ENCODE assay signal across 1 cellular context in the genomic region with DNA sequence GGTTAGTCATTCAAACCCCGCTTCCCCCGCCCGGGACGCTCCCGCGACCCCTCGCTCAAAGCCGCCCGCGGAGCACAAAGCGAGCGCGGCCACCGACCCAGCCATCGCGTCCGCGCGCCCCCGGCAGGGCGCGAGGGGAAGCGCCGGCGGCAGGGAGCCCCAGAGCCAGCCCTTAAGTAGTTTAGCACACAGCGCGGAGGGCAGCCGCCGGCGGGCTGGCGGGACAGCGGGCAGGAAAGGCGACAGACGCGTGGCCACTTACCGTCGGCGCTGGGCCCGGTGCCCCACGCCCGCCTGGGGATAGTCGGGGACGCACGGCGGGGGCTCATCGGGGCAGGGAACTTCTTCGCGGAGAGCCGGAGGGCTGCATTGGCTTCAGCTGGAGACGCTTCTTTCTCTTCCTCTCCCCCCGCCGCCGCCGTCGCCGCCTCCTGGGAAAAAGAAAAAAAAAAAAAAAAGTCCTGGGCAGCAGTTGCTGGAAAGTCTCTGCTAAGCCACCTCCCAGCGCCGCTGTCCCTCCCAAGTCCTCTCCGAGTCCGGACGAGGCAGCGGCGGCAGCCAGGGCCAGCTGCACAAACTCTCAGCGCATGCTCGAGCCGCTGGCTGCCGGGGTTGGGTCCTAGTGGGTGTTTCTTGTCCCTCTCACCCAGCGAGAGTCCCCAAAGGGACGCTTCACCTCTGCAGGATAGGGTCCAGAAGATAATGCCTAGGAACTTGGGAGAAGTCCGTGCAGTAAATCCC.
TF ChIP-seq lines count a peak whose summit lies in the region.

A gene with protein sequence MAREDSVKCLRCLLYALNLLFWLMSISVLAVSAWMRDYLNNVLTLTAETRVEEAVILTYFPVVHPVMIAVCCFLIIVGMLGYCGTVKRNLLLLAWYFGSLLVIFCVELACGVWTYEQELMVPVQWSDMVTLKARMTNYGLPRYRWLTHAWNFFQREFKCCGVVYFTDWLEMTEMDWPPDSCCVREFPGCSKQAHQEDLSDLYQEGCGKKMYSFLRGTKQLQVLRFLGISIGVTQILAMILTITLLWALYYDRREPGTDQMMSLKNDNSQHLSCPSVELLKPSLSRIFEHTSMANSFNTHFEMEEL (minus strand): TSS at position 587 of the 741 bp plus-strand sequence. CDS start 1,381 bp downstream, outside the sequence.

TF ChIP-seq in WTC11, 78 proteins besides CTCF, POLR2A, EP300 and RAD21 (continued from another document):
- TF ChIP-seq ZNF281 (CRISPR knock-in tag; IDR thresholded peaks at IDR 0.05) (no peak), ZNF121 (CRISPR knock-in tag; IDR thresholded peaks at IDR 0.05) (no peak), JUN (CRISPR knock-in tag; IDR thresholded peaks at IDR 0.05) (0 out of 2 replicates have a peak, but pooled peaks have one; percentile 16), RORB (CRISPR knock-in tag; IDR thresholded peaks at IDR 0.05) (no peak)
- TF ChIP-seq, protein P1, sequence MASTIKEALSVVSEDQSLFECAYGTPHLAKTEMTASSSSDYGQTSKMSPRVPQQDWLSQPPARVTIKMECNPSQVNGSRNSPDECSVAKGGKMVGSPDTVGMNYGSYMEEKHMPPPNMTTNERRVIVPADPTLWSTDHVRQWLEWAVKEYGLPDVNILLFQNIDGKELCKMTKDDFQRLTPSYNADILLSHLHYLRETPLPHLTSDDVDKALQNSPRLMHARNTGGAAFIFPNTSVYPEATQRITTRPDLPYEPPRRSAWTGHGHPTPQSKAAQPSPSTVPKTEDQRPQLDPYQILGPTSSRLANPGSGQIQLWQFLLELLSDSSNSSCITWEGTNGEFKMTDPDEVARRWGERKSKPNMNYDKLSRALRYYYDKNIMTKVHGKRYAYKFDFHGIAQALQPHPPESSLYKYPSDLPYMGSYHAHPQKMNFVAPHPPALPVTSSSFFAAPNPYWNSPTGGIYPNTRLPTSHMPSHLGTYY (CRISPR knock-in tag; IDR thresholded peaks at IDR 0.05), result no peak
- TF ChIP-seq, protein P2, sequence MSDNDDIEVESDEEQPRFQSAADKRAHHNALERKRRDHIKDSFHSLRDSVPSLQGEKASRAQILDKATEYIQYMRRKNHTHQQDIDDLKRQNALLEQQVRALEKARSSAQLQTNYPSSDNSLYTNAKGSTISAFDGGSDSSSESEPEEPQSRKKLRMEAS (CRISPR knock-in tag; IDR thresholded peaks at IDR 0.05), result no peak
